ENCODE assay signal across 15 cellular contexts in the genomic region with DNA sequence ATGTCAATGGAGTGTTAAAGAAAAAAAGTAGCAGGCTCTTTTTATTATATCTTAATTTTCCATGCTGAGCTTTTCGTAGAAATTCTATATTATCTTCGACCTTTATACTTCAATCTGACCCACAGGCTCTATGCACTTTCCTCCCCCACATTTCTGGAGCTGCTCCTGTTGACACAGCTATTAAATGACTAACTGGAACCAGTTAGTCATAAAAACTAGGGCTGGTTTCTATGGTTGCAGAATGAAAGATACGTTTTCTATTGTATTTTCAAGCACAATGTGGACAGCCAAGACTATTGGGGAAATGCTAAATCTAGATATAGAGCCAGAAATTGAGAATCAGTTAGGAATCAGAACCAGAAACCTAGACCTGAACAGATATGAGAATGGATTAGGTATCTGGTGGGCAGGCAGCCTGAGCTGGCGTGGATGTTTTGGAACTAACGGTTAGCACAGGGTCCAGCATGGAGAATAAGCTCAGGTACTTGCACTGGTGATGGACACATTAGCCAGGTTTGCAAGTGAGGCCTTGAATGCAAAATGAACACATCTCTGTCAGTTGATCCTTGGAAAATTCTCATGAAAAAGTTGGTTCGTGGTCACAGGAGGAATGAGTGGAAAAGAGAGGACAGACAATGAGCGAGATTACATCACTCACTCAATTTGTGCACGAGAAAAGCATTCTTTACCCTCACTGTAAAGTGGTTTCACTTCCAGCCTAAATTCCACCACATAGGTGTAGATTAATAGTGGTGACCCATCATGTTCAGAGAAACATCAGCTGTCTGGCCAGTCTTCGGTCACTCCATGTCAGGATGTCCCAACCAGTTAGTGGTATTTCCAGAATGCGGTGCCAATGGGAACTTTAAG.
DNase-seq lines count a peak whose midpoint lies in the region; ATAC-seq, FAIRE-seq and TF ChIP-seq lines count a peak whose summit lies in the region.
"Had no signal": no experiment of that assay in that cellular context is flagged by ENCODE, and none has a peak within 500 bp of the region (broad histone marks: within the 10 kb centered on the region; RNA-seq: fewer than 3 reads in every experiment).

No MANE protein-coding gene starts in this region.

- FAIRE-seq in endothelial cell of umbilical vein (lab: Jason Lieb, UNC) = no peak
- FAIRE-seq: endometrium had no signal

- ATAC-seq in GM21825 (IDR thresholded peaks at IDR 0.05; ENCODE audit: unreplicated experiment) = no peak
- no peak for ATAC-seq in activated T-cell treated with anti-CD3 and anti-CD28 coated beads, Interleukin-2, amount 50 U/mL, for 4 hours

- H3K4me3 Mint-ChIP-seq in activated T-cell treated with anti-CD3 and anti-CD28 coated beads, Interleukin-2, amount 50 U/mL, for 4 hours = no peak overlapping the region
- H3K4me3 Mint-ChIP-seq: activated CD4-positive, alpha-beta T cell treated with anti-CD3 and anti-CD28 coated beads, Interleukin-2, amount 10 ng/mL, durations not matched to agents 24 days and 14 days; memory B cell had no signal

- CTCF ChIA-PET in endothelial cell of umbilical vein (lab: Charles Lee) = interaction anchor here (0.6 kb wide), 1 partner anchor 62 kb away, joined by 4 read pairs; no protein-coding TSS in a partner anchor

- H3K36me3 Mint-ChIP-seq in activated T-cell treated with anti-CD3 and anti-CD28 coated beads, Interleukin-2, amount 50 U/mL, for 4 hours (ENCODE audit: insufficient read depth) = no peaks in the 10 kb centered on the region
- H3K36me3 Mint-ChIP-seq: memory B cell had no signal

- POLR2A ChIA-PET in endothelial cell of umbilical vein (lab: Charles Lee) = no interaction called here

- no peaks in the 10 kb centered on the region for H3K36me3 ChIP-seq in endothelial cell of umbilical vein (ENCODE audit: control insufficient read depth in 2 of 2, extremely low read depth in 1 of 2, insufficient read depth in 2 of 2, low read length in 2 of 2)
- H3K36me3 ChIP-seq: tibial nerve had no signal

- no peak overlapping the region for H3K9ac ChIP-seq in endothelial cell of umbilical vein (replicated peaks; ENCODE audit: extremely low read depth, insufficient read depth, low read length)

- no peak overlapping the region for H2AFZ ChIP-seq in endothelial cell of umbilical vein (ENCODE audit: low read depth, low read length)

- no peak for TF ChIP-seq CTCF in endothelial cell of umbilical vein (IDR thresholded peaks at IDR 0.05; ENCODE audit: extremely low read depth in 1 of 2, insufficient read depth in 1 of 2, low read depth in 1 of 2, low read length in 2 of 2)

- no peaks in the 10 kb centered on the region for H4K20me1 ChIP-seq in endothelial cell of umbilical vein (replicated peaks; ENCODE audit: control insufficient read depth, extremely low read depth, insufficient read depth, low read length)

- H3K9me3 ChIP-seq in endothelial cell of umbilical vein (replicated peaks; ENCODE audit: control insufficient read depth, insufficient read depth, low read length) = no peaks in the 10 kb centered on the region
- H3K9me3 ChIP-seq: tibial nerve had no signal

- H3K4me1 Mint-ChIP-seq in activated T-cell treated with anti-CD3 and anti-CD28 coated beads, Interleukin-2, amount 50 U/mL, for 4 hours (ENCODE audit: low read depth) = no peaks in the 10 kb centered on the region
- H3K4me1 Mint-ChIP-seq: activated CD4-positive, alpha-beta T cell treated with anti-CD3 and anti-CD28 coated beads, Interleukin-2, amount 10 ng/mL, durations not matched to agents 24 days and 14 days; memory B cell had no signal

- H3K4me1 ChIP-seq in endothelial cell of umbilical vein (ENCODE audit: control insufficient read depth, extremely low read depth, insufficient read depth, low read length) = no peaks in the 10 kb centered on the region
- H3K4me1 ChIP-seq: tibial nerve had no signal

- no peaks in the 10 kb centered on the region for H3K27me3 ChIP-seq in endothelial cell of umbilical vein (ENCODE audit: control insufficient read depth in 2 of 2, insufficient read depth in 2 of 2, low read length in 2 of 2)
- H3K27me3 ChIP-seq: tibial nerve had no signal

- H3K79me2 ChIP-seq in endothelial cell of umbilical vein (ENCODE audit: control insufficient read depth, insufficient read depth, low read length) = no peaks in the 10 kb centered on the region

- intact Hi-C loops in endothelial cell of umbilical vein (cut with micrococcal nuclease) = no loop called here

- TF ChIP-seq POLR2A in endothelial cell of umbilical vein (IDR thresholded peaks at IDR 0.05; ENCODE audit: low read depth, low read length) = no peak

- no peak overlapping the region for H3K4me3 ChIP-seq in endothelial cell of umbilical vein (replicated peaks in 1 of 3; ENCODE audit: insufficient read depth in 1 of 3, low read depth in 1 of 3, low read length in 3 of 3)
- H3K4me3 ChIP-seq: tibial nerve had no signal

- dilution Hi-C loops in endothelial cell of umbilical vein (cut with MboI; ENCODE audit: extremely low pct_ligation_motif_present, low sequenced_read_pairs) = no loop called here

- H3K9me1 ChIP-seq in endothelial cell of umbilical vein (replicated peaks; ENCODE audit: control insufficient read depth, extremely low read depth, insufficient read depth, low read length) = no peaks in the 10 kb centered on the region

- peak; percentile 43 for DNase-seq in EL
- peak; percentile 45 for DNase-seq in NCI-H69 (lab: John Stamatoyannopoulos, UW)
- peak; percentile 58 for DNase-seq in endothelial cell of umbilical vein (ENCODE audit: low read depth, low spot score)
- DNase-seq in pulmonary artery endothelial cell (ENCODE audit: low read depth, low spot score) = peak; percentile 7
- no peak for DNase-seq in ureter (ENCODE audit: low spot score)
- DNase-seq in SKM-1 treated with dmso at 0.1 percent for 144 hours (lab: John Stamatoyannopoulos, UW; ENCODE audit: unreplicated experiment) = no peak
- no peak for DNase-seq in activated T-cell treated with anti-CD3 and anti-CD28 coated beads, Interleukin-2, amount 50 U/mL, for 4 hours
- DNase-seq: activated CD4-positive, alpha-beta T cell treated with anti-CD3 and anti-CD28 coated beads, Interleukin-2, amount 10 ng/mL, durations not matched to agents 24 days and 14 days; NCI-H1105; occipital lobe; stimulated activated CD4-positive, alpha-beta T cell treated with anti-CD3 and anti-CD28 coated beads, Interleukin-15, amount 100 ng/mL, for 24 hours had no signal

- no peak overlapping the region for H3K27ac ChIP-seq in endothelial cell of umbilical vein (ENCODE audit: insufficient read depth, low read depth, low read length)
- H3K27ac ChIP-seq: tibial nerve had no signal

- no peaks in the 10 kb centered on the region for H3K27me3 Mint-ChIP-seq in activated T-cell treated with anti-CD3 and anti-CD28 coated beads, Interleukin-2, amount 50 U/mL, for 4 hours (ENCODE audit: low read depth)
- H3K27me3 Mint-ChIP-seq: activated CD4-positive, alpha-beta T cell treated with anti-CD3 and anti-CD28 coated beads, Interleukin-2, amount 10 ng/mL, durations not matched to agents 24 days and 14 days had no signal

- H3K4me2 ChIP-seq in endothelial cell of umbilical vein (ENCODE audit: insufficient read depth, low read length) = no peak overlapping the region

- BruUV-seq in endothelial cell of umbilical vein (replicated peaks; lab: Mats Ljungman, UMichigan) = no TSS peak

- peaks cover 5% of the 10 kb centered on the region for H3K9me3 Mint-ChIP-seq in activated T-cell treated with anti-CD3 and anti-CD28 coated beads, Interleukin-2, amount 50 U/mL, for 4 hours
- H3K9me3 Mint-ChIP-seq: activated CD4-positive, alpha-beta T cell treated with anti-CD3 and anti-CD28 coated beads, Interleukin-2, amount 10 ng/mL, durations not matched to agents 24 days and 14 days had no signal

TF ChIP-seq in endothelial cell of umbilical vein, 7 proteins besides CTCF, POLR2A, EP300 and RAD21:
- TF ChIP-seq MYC (IDR thresholded peaks at IDR 0.05; ENCODE audit: low read depth, low read length) (no peak), POLR2AphosphoS5 (IDR thresholded peaks at IDR 0.05; ENCODE audit: insufficient read depth, low read depth, low read length) (no peak), JUN (IDR thresholded peaks at IDR 0.05; ENCODE audit: borderline replicate concordance, insufficient read depth, insufficient read length, low read depth) (no peak), GATA2 (IDR thresholded peaks at IDR 0.05; ENCODE audit: insufficient read depth, insufficient read length, low read depth, low read length) (no peak), EZH2 (IDR thresholded peaks at IDR 0.05; ENCODE audit: borderline replicate concordance, low read depth, low read length, severe bottlenecking) (no peak), FOS (IDR thresholded peaks at IDR 0.05; ENCODE audit: borderline replicate concordance, insufficient read depth, low read length) (no peak)
- TF ChIP-seq, protein P1, sequence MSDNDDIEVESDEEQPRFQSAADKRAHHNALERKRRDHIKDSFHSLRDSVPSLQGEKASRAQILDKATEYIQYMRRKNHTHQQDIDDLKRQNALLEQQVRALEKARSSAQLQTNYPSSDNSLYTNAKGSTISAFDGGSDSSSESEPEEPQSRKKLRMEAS (IDR thresholded peaks at IDR 0.05; ENCODE audit: insufficient read depth, insufficient read length) = no peak

Comparison
In these comparisons a context has a peak if more than half of its experiments do, and no peak if none do; other contexts are left out.
1. DNase-seq: peak in EL (single experiment), NCI-H69 (single experiment), endothelial cell of umbilical vein (single experiment) and pulmonary artery endothelial cell (single experiment); none in ureter (single experiment), SKM-1 treated with dmso at 0.1 percent for 144 hours (single experiment) and activated T-cell treated with anti-CD3 and anti-CD28 coated beads, Interleukin-2, amount 50 U/mL, for 4 hours (single experiment).